23 cellular contexts compared by ENCODE assay signal in genomic region chr15:48337626-48338025, GRCh38.
"Had no signal": no experiment of that assay in that cellular context is flagged by ENCODE, and none has a peak within 500 bp of the region (broad histone marks: within the 10 kb centered on the region; RNA-seq: fewer than 3 reads in every experiment).

No MANE protein-coding gene starts in this region.

- H3K9me3 Mint-ChIP-seq: activated naive CD4-positive, alpha-beta T cell treated with anti-CD3 and anti-CD28 coated beads, Interleukin-2, amount 10 ng/mL, durations not matched to agents 7 days and 5 days; activated naive CD8-positive, alpha-beta T cell treated with anti-CD3 and anti-CD28 coated beads for 36 hours; activated T-helper 2 cell treated with anti-CD3 and anti-CD28 coated beads, Interferon-gamma antibody, Interleukin-2, Interleukin-4, amounts not matched to agents 10 μg/mL and 5 μg/mL and 100 μg/mL, durations not matched to agents 14 hours and 24 hours and 36 hours had no signal

- DNase-seq: activated CD4-positive, alpha-beta T cell treated with anti-CD3 and anti-CD28 coated beads, Interleukin-2, amount 50 U/mL, for 4 hours; activated T-cell treated with anti-CD3 and anti-CD28 coated beads, Interleukin-2, amount 50 U/mL, for 48 hours; adrenal gland; anterior cingulate cortex; cerebellar nuclear complex; NCI-H1092; NCI-H1417 treated with DMSO at 0.1 percent for 48 hours; NCI-H1694; NCI-H2029; NCI-H2107; NCI-H226; NCI-H526; Peyer's patch; Right ventricle myocardium superior; T-helper 1 cell had no signal

- H3K4me3 ChIP-seq: adrenal gland, Peyer's patch, SJCRH30 had no signal

- H3K4me1 ChIP-seq: SJCRH30 had no signal

- H3K27me3 Mint-ChIP-seq: activated naive CD4-positive, alpha-beta T cell treated with anti-CD3 and anti-CD28 coated beads, Interleukin-2, amount 10 ng/mL, durations not matched to agents 7 days and 5 days; activated naive CD8-positive, alpha-beta T cell treated with anti-CD3 and anti-CD28 coated beads for 36 hours had no signal

- H3K9me3 ChIP-seq: adrenal gland, Peyer's patch, SJCRH30, SK-N-SH had no signal

- H3K27ac Mint-ChIP-seq: activated CD8-positive, alpha-beta T cell treated with anti-CD3 and anti-CD28 coated beads, Interleukin-2, amount 10 ng/mL, durations not matched to agents 7 days and 5 days; activated naive CD4-positive, alpha-beta T cell treated with anti-CD3 and anti-CD28 coated beads, Interleukin-2, amount 10 ng/mL, durations not matched to agents 7 days and 5 days; activated naive CD8-positive, alpha-beta T cell treated with anti-CD3 and anti-CD28 coated beads for 36 hours had no signal

- H3K27me3 ChIP-seq: adrenal gland, Peyer's patch, SJCRH30 had no signal

- H3K4me3 Mint-ChIP-seq: activated CD8-positive, alpha-beta T cell treated with anti-CD3 and anti-CD28 coated beads, Interleukin-2, amount 10 ng/mL, durations not matched to agents 7 days and 5 days; activated naive CD4-positive, alpha-beta T cell treated with anti-CD3 and anti-CD28 coated beads, Interleukin-2, amount 10 ng/mL, durations not matched to agents 7 days and 5 days; activated naive CD8-positive, alpha-beta T cell treated with anti-CD3 and anti-CD28 coated beads for 36 hours had no signal

- H3K27ac ChIP-seq: adrenal gland, Peyer's patch, RWPE1, SJCRH30, WERI-Rb-1 had no signal
